9 cellular contexts compared by ENCODE assay signal in genomic region chr10:21515581-21516269, GRCh38. TPM values are rescaled to one million over a fixed set of nuclear protein-coding genes. Genes with fewer than 3 reads are reported as not detected.
A peak's percentile ranks its signal among the peaks of the same experiment; 100 is the strongest.
DNase-seq lines count a peak whose midpoint lies in the region; ATAC-seq and TF ChIP-seq lines count a peak whose summit lies in the region.
"Had no signal": no experiment of that assay in that cellular context is flagged by ENCODE, and none has a peak within 500 bp of the region (broad histone marks: within the 10 kb centered on the region; RNA-seq: fewer than 3 reads in every experiment).

No MANE protein-coding gene starts in this region.

- WGBS in esophagus muscularis mucosa: 30% methylated on average over 12 of the region's 12 CpGs
- WGBS in ovary, 3 donors: 15 to 33% (median 19%) methylated on average over 12 of the region's 12 CpGs

- peaks cover 37% of the 10 kb centered on the region for H3K4me1 ChIP-seq in CD8-positive, alpha-beta memory T cell (ENCODE audit: insufficient read depth, low read length)
- H3K4me1 ChIP-seq in Panc1 (ENCODE audit: control insufficient read depth, insufficient read depth, low read length) (peaks cover 23% of the 10 kb centered on the region), esophagus muscularis mucosa (peaks cover 13 to 62% (median 61%) of the 10 kb centered on the region in 4 donors), ovary (ENCODE audit: insufficient read depth) (peaks cover 4% of the 10 kb centered on the region)

- in situ Hi-C loops in Panc1 (cut with HindIII; ENCODE audit: low pct_unique_long_range_greater_than_20kb, low sequenced_read_pairs): no loop called here

- peak overlapping the region in 2 of 8 donors; percentile 37 to 47 for H3K27ac Mint-ChIP-seq in CD8-positive, alpha-beta memory T cell

- H3K9me3 Mint-ChIP-seq in CD8-positive, alpha-beta memory T cell: peaks cover 0 to 7% (median 2%) of the 10 kb centered on the region in 5 donors

- no peak for TF ChIP-seq POLR2A in esophagus muscularis mucosa (IDR thresholded peaks at IDR 0.05; ENCODE audit: low read depth)
- TF ChIP-seq POLR2A in ovary (IDR thresholded peaks at IDR 0.05): no peak

- H3K4me3 Mint-ChIP-seq in CD8-positive, alpha-beta memory T cell: peak overlapping the region; percentile 44 to 89 (median 64)

- H3K36me3 Mint-ChIP-seq in CD8-positive, alpha-beta memory T cell: no peaks in the 10 kb centered on the region

- peaks cover 79% of the 10 kb centered on the region for H3K27me3 ChIP-seq in CD8-positive, alpha-beta memory T cell (ENCODE audit: insufficient read depth, low read length, poor library complexity, severe bottlenecking)
- H3K27me3 ChIP-seq in Panc1 (ENCODE audit: control insufficient read depth, insufficient read depth, low read length) (no peaks in the 10 kb centered on the region), esophagus muscularis mucosa (no peaks in the 10 kb centered on the region), ovary (no peaks in the 10 kb centered on the region)

- intact Hi-C loops in Panc1 (cut with micrococcal nuclease; ENCODE audit: unreplicated experiment) (no loop called here), esophagus muscularis mucosa (cut with DNase I) (no loop called here), ovary (cut with DNase I) (loop anchor here in 2 of 4 donors (2.0 to 10.0 kb wide), 2 partner anchors 17 to 809 kb away; partner anchors contain the start of gene BMI1 (in 1 of the 2))

- peak overlapping the region; percentile 51 for H3K4me3 ChIP-seq in CD8-positive, alpha-beta memory T cell (ENCODE audit: low read length)
- peak overlapping the region; percentile 62 for H3K4me3 ChIP-seq in Panc1 (ENCODE audit: low read depth in 2 of 2, low read length in 2 of 2)
- H3K4me3 ChIP-seq in esophagus muscularis mucosa: peak overlapping the region; percentile 57 to 71 (median 69)
- peak overlapping the region; percentile 48 for H3K4me3 ChIP-seq in ovary

- no peak for DNase-seq in CD8-positive, alpha-beta memory T cell
- DNase-seq in Panc1 (ENCODE audit: low read depth, low spot score) (no peak), esophagus muscularis mucosa (ENCODE audit: extremely low spot score) (no peak), ovary (no peak), COLO668 (lab: John Stamatoyannopoulos, UW; ENCODE audit: unreplicated experiment) (no peak), HuH-7.5 (ENCODE audit: low spot score) (no peak)
- DNase-seq: NK-92 treated with Interleukin-12 subunit alpha and Interleukin-12 subunit beta, amount 100 ng/mL, for 24 hours had no signal

- no TSS peak for BruUV-seq in Panc1 (replicated peaks; lab: Mats Ljungman, UMichigan)

- H3K4me1 Mint-ChIP-seq in CD8-positive, alpha-beta memory T cell: peaks cover 33 to 41% (median 34%) of the 10 kb centered on the region in 3 donors

- no peaks in the 10 kb centered on the region for H3K36me3 ChIP-seq in CD8-positive, alpha-beta memory T cell (ENCODE audit: insufficient read depth, low read length)
- H3K36me3 ChIP-seq in Panc1 (ENCODE audit: control insufficient read depth, insufficient read depth, low read length) (no peaks in the 10 kb centered on the region; the same call in 1 of the 2 replicates), esophagus muscularis mucosa (no peaks in the 10 kb centered on the region), ovary (no peaks in the 10 kb centered on the region)

- CTCF ChIA-PET in CD8-positive, alpha-beta memory T cell (lab: Charles Lee): interaction anchor here (3.1 kb wide), 1 partner anchor 19 kb away, joined by 16 read pairs; no protein-coding TSS in a partner anchor
- CTCF ChIA-PET in Panc1 (lab: Charles Lee): no interaction called here

- TF ChIP-seq EP300 in esophagus muscularis mucosa (IDR thresholded peaks at IDR 0.05) (no peak), ovary (IDR thresholded peaks at IDR 0.05) (no peak)

- POLR2A ChIA-PET in CD8-positive, alpha-beta memory T cell (lab: Charles Lee): interaction anchor here (1.1 to 1.4 kb wide), 2 partner anchors 10 to 11 kb away, joined by 3 to 4 read pairs; partner anchors contain the start of gene SKIDA1
- POLR2A ChIA-PET in Panc1 (lab: Charles Lee): interaction anchor here (0.6 kb wide), 2 partner anchors 347 to 807 kb away, joined by 5 to 7 read pairs; no protein-coding TSS in a partner anchor

- ATAC-seq in Panc1 (peak; percentile 3; the same call in 1 of the 2 replicates), HG03039 (IDR thresholded peaks at IDR 0.05; ENCODE audit: unreplicated experiment) (no peak), HG03025 (IDR thresholded peaks at IDR 0.05; ENCODE audit: low FRiP score, unreplicated experiment) (no peak)

- H3K27me3 Mint-ChIP-seq in CD8-positive, alpha-beta memory T cell: peaks cover 77 to 88% of the 10 kb centered on the region in 2 donors

- TF ChIP-seq CTCF in Panc1 (IDR thresholded peaks at IDR 0.05) (no peak), esophagus muscularis mucosa (IDR thresholded peaks at IDR 0.05) (no peak), ovary (IDR thresholded peaks at IDR 0.05) (no peak)

- no peak overlapping the region for H3K27ac ChIP-seq in CD8-positive, alpha-beta memory T cell (ENCODE audit: low read depth, low read length)
- peak overlapping the region; percentile 95 for H3K27ac ChIP-seq in Panc1 (ENCODE audit: low read length)
- H3K27ac ChIP-seq in esophagus muscularis mucosa (replicated peaks in 1 of 4): peak overlapping the region; percentile 79 to 88 (median 84)
- H3K27ac ChIP-seq in ovary: peak overlapping the region in 1 of 2 donors; percentile 90

- H3K9me3 ChIP-seq in CD8-positive, alpha-beta memory T cell (ENCODE audit: low read length): no peaks in the 10 kb centered on the region
- H3K9me3 ChIP-seq in Panc1 (ENCODE audit: control insufficient read depth, insufficient read depth, low read depth, low read length) (no peaks in the 10 kb centered on the region), esophagus muscularis mucosa (no peaks in the 10 kb centered on the region), ovary (no peaks in the 10 kb centered on the region)

RNA-seq across cellular contexts. Expression of gene SKIDA1, which starts 9.8 kb away (rescaled TPM):
- under 1 TPM; 0.24 to 0.35 TPM for total RNA-seq in CD8-positive, alpha-beta memory T cell
- polyA plus RNA-seq in CD8-positive, alpha-beta memory T cell: 0.20 TPM
- 9.3 TPM for total RNA-seq in Panc1 (2021; ENCODE audit: unreplicated experiment)
- 5.8 TPM for polyA plus RNA-seq in Panc1 (2012; ENCODE audit: insufficient read length)
- 1 to 10 TPM in 3 of 4 donors, under 1 TPM in 1; 0.50 to 2.9 (median 1.2) TPM for total RNA-seq in esophagus muscularis mucosa
- total RNA-seq in ovary: 1 to 10 TPM; 1.1 to 4.2 (median 3.4) TPM
- 1 to 10 TPM; 1.1 to 1.7 TPM for polyA plus RNA-seq in ovary

RNA-seq across cellular contexts. Expression of gene MLLT10, which starts 18.3 kb away (rescaled TPM):
- total RNA-seq in CD8-positive, alpha-beta memory T cell: 10 to 100 TPM; 35.6 to 37.2 TPM
- polyA plus RNA-seq in CD8-positive, alpha-beta memory T cell: 7.4 TPM
- 33.4 TPM for total RNA-seq in Panc1 (2021; ENCODE audit: unreplicated experiment)
- 28.9 TPM for polyA plus RNA-seq in Panc1 (2012; ENCODE audit: insufficient read length)
- total RNA-seq in esophagus muscularis mucosa: 10 to 100 TPM; 23.5 to 39.7 (median 30.2) TPM
- 10 to 100 TPM; 32.3 to 55.1 (median 43.7) TPM for total RNA-seq in ovary
- polyA plus RNA-seq in ovary: 10 to 100 TPM; 23.6 to 27.4 TPM
